ENCODE assay signal across 8 cellular contexts in genomic region chr7:6730343-6730633, GRCh38. TPM values are rescaled to one million over a fixed set of nuclear protein-coding genes. Genes with fewer than 3 reads are reported as not detected.
DNase-seq lines count a peak whose midpoint lies in the region; ATAC-seq and TF ChIP-seq lines count a peak whose summit lies in the region.

No MANE protein-coding gene starts in this region.

- peak overlapping the region; percentile 93 for H3K4me3 ChIP-seq in epithelial cell of proximal tubule (ENCODE audit: low read depth, low read length)

- no peak for ATAC-seq in GM19395 (IDR thresholded peaks at IDR 0.05; ENCODE audit: unreplicated experiment)

- peaks cover 12% of the 10 kb centered on the region for H3K36me3 Mint-ChIP-seq in neural crest cell (ENCODE audit: low read depth)

- peak overlapping the region; percentile 89 for H3K27ac Mint-ChIP-seq in neural crest cell (ENCODE audit: unreplicated experiment)

- no peak for TF ChIP-seq CTCF in GM13977 (IDR thresholded peaks at IDR 0.05; ENCODE audit: extremely low read depth, insufficient read depth, missing control alignments)
- TF ChIP-seq CTCF in epithelial cell of proximal tubule (conservative IDR thresholded peaks at IDR 0.05; ENCODE audit: low read depth, low read length), result no peak
- TF ChIP-seq CTCF in neural crest cell (conservative IDR thresholded peaks at IDR 0.05), result no peak

- in situ Hi-C loops in GM13977 (cut with MboI; ENCODE audit: low pct_unique_long_range_greater_than_20kb, low sequenced_read_pairs, unreplicated experiment), result no loop called here

- DNase-seq in GM13977 (ENCODE audit: low spot score), result peak; percentile 33
- DNase-seq in OCI-M1 (lab: John Stamatoyannopoulos, UW), result peak; percentile 29
- no peak for DNase-seq in epithelial cell of proximal tubule (ENCODE audit: low read depth)
- no peak for DNase-seq in neural crest cell (ENCODE audit: low read depth, low spot score)
- DNase-seq in NCI-H2196 treated with DMSO at 0.1 percent for 48 hours (lab: John Stamatoyannopoulos, UW; ENCODE audit: unreplicated experiment), result no peak
- no peak for DNase-seq in NCI-H748 (lab: John Stamatoyannopoulos, UW; ENCODE audit: unreplicated experiment)
- no peak for DNase-seq in middle frontal gyrus (ENCODE audit: extremely low spot score, low spot score)

- H3K4me1 Mint-ChIP-seq in neural crest cell, result peaks cover 14% of the 10 kb centered on the region

- peak overlapping the region; percentile 92 for H3K4me3 Mint-ChIP-seq in neural crest cell

- peaks cover 7% of the 10 kb centered on the region for H3K9me3 Mint-ChIP-seq in neural crest cell

- peaks cover 17% of the 10 kb centered on the region for H3K27me3 Mint-ChIP-seq in neural crest cell (ENCODE audit: low read depth)

RNA-seq across cellular contexts. Expression of gene ZNF12, which starts 23.5 kb away (rescaled TPM):
- total RNA-seq in epithelial cell of proximal tubule (8.0 and 12.5 TPM in 2 replicates), neural crest cell (21.9 and 24.6 TPM in 2 replicates)

RNA-seq across cellular contexts. Expression of gene RSPH10B2, which starts 23.6 kb away (rescaled TPM):
- total RNA-seq in epithelial cell of proximal tubule (0.07 and 0.23 TPM in 2 replicates), neural crest cell (0.65 and 0.96 TPM in 2 replicates)

Comparison
In these comparisons a context has a peak if more than half of its experiments do, and no peak if none do; other contexts are left out.
1. DNase-seq: peak in GM13977 (single experiment) and OCI-M1 (single experiment); none in epithelial cell of proximal tubule (single experiment), neural crest cell (single experiment), NCI-H2196 treated with DMSO at 0.1 percent for 48 hours (single experiment), NCI-H748 (single experiment) and middle frontal gyrus (single experiment).